ENCODE assay signal across 1 cellular context in the genomic region with DNA sequence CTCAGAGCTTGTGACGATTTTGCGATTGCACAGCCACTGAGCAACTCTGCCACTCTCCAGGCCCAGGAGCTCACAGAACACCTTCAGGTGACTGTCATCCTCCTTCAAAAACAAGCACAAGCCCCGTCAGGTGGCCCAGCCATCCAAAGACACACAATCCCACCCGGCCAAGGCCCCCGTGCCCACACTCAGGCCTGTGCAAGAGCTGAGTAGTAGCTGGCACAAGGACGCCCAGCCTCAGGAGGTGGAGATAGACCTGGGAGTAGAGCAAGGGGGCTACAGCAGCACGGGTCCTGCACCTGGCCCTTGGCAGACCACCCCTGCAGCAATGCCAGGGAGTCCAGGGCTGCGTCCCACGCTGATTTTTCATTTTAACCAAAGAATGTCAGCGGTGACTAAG.
TF ChIP-seq lines count a peak whose summit lies in the region.

No MANE protein-coding gene starts in this region.

TF ChIP-seq in GM23338, 12 proteins besides CTCF, POLR2A, EP300 and RAD21 (continued from another document):
- TF ChIP-seq ZNF462 (CRISPR knock-in tag; IDR thresholded peaks at IDR 0.05), result no peak
- TF ChIP-seq JUNB (IDR thresholded peaks at IDR 0.05; ENCODE audit: unreplicated experiment), result no peak
- TF ChIP-seq ZNF331 (CRISPR knock-in tag; IDR thresholded peaks at IDR 0.05; ENCODE audit: low read depth), result no peak
